In genomic region chr7:128679920-128680319, GRCh38 we compare ENCODE assay signal across 31 cellular contexts.
"Had no signal": no experiment of that assay in that cellular context is flagged by ENCODE, and none has a peak within 500 bp of the region (broad histone marks: within the 10 kb centered on the region; RNA-seq: fewer than 3 reads in every experiment).

No MANE protein-coding gene starts in this region.

- H3K36me3 ChIP-seq: neural progenitor cell had no signal

- H3K4me1 ChIP-seq: gastrocnemius medialis, left ventricle myocardium inferior, right atrium auricular region had no signal

- H3K4me1 Mint-ChIP-seq: activated CD4-positive, alpha-beta T cell treated with anti-CD3 and anti-CD28 coated beads for 36 hours; natural killer cell had no signal

- H3K27me3 ChIP-seq: gastrocnemius medialis, hepatocyte, neural progenitor cell, right atrium auricular region had no signal

- H3K79me2 ChIP-seq: hepatocyte had no signal

- H3K9me3 Mint-ChIP-seq: activated T-cell treated with anti-CD3 and anti-CD28 coated beads, Interleukin-2, amount 50 U/mL, for 72 hours; natural killer cell; neural progenitor cell had no signal

- H3K4me2 ChIP-seq: hepatocyte, neural progenitor cell, smooth muscle cell had no signal

- H3K27ac ChIP-seq: epithelial cell of prostate, gastrocnemius medialis, hepatocyte, left ventricle myocardium inferior, neural progenitor cell, right atrium auricular region had no signal

- H2AFZ ChIP-seq: hepatocyte, neural progenitor cell had no signal

- ATAC-seq: activated CD4-positive, alpha-beta T cell treated with anti-CD3 and anti-CD28 coated beads for 36 hours; activated T-cell treated with anti-CD3 and anti-CD28 coated beads, Interleukin-2, amount 50 U/mL, for 72 hours; gastrocnemius medialis; natural killer cell had no signal

- H3K4me3 ChIP-seq: gastrocnemius medialis, hepatocyte, left ventricle myocardium inferior, lung, neural progenitor cell, right atrium auricular region, smooth muscle cell had no signal

- H3K9ac ChIP-seq: neural progenitor cell had no signal

- H3K27ac Mint-ChIP-seq: activated CD4-positive, alpha-beta T cell treated with anti-CD3 and anti-CD28 coated beads for 36 hours; activated naive CD8-positive, alpha-beta T cell; activated T-cell treated with anti-CD3 and anti-CD28 coated beads, Interleukin-2, amount 50 U/mL, for 72 hours; natural killer cell; neural progenitor cell had no signal

- H3K9me3 ChIP-seq: gastrocnemius medialis, left ventricle myocardium inferior, right atrium auricular region had no signal

- H3K4me3 Mint-ChIP-seq: activated CD4-positive, alpha-beta T cell treated with anti-CD3 and anti-CD28 coated beads for 36 hours; activated naive CD8-positive, alpha-beta T cell; activated T-cell treated with anti-CD3 and anti-CD28 coated beads, Interleukin-2, amount 50 U/mL, for 72 hours; natural killer cell; neural progenitor cell had no signal

- FAIRE-seq: bronchial epithelial cell, colon, endometrium, urothelium cell line had no signal

- H3K36me3 Mint-ChIP-seq: natural killer cell had no signal

- DNase-seq: activated CD4-positive, alpha-beta T cell treated with anti-CD3 and anti-CD28 coated beads for 36 hours; activated CD4-positive, alpha-beta T cell treated with anti-CD3 and anti-CD28 coated beads, Interleukin-2, amount 50 U/mL, for 4 hours; activated CD4-positive, CD25-positive, alpha-beta regulatory T cell; activated naive CD4-positive, alpha-beta T cell treated with Interleukin-2 at 50 U/mL for 16 hours; activated T-cell treated with anti-CD3 and anti-CD28 coated beads for 4 hours; activated T-cell treated with anti-CD3 and anti-CD28 coated beads, Interleukin-2, amount 50 U/mL, for 72 hours; anterior cingulate cortex; dermis blood vessel endothelial cell; effector CD4-positive, alpha-beta T cell; gastrocnemius medialis; glutamatergic neuron; islet precursor cell; left ventricle myocardium inferior; mesendoderm; natural killer cell; stimulated activated CD4-positive, alpha-beta T cell treated with anti-CD3 and anti-CD28 coated beads, Interleukin-1b, Interleukin-23, amount 100 ng/mL, for 48 hours; stimulated activated CD4-positive, alpha-beta T cell treated with anti-CD3 and anti-CD28 coated beads, Interleukin-4, amount 100 ng/mL, for 4 hours; stimulated activated CD8-positive, alpha-beta memory T cell treated with anti-CD3 and anti-CD28 coated beads, Interleukin-4, amount 100 ng/mL, for 48 hours; stimulated activated naive CD4-positive, alpha-beta T cell; trophoblast cell had no signal
